Comparison of ENCODE assay signal across 24 cellular contexts in the genomic region with DNA sequence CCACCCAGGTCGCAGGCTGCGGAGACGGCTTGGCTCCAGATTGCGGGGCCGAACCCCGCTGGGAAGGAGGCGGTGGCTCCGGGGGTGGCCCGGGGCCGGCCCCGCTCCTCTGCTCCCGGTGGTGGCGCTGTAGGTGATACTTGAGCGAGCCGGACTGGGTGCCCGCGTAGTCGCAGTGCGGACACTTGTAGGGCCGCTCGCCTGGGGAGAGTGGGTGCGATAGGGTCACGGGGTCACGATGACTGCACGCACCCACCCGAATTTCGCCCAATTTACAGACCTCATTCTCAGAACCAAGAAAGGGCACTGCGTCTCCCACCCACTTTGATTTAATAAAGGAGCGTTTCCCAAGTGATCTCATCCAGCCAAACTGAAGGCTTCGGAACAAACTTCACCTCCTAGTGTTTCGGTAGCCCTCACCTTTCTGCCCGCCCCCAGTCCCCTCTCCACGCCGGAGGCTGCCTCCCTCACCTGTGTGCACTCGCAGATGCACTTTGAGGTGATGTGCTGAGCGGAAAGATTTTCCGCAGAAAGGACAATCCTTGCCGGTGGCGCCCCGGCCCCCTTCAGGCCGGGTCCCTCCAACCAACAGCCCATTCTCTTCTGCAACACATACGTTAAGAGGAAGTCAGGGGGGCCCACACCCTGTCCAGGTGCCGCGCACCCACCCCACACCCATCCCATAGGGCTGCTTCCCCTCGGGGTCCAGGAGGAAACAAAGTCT. TPM values are rescaled to one million over a fixed set of nuclear protein-coding genes. Genes with fewer than 3 reads are reported as not detected.
A peak's percentile ranks its signal among the peaks of the same experiment; 100 is the strongest.
DNase-seq lines count a peak whose midpoint lies in the region; ATAC-seq, FAIRE-seq and TF ChIP-seq lines count a peak whose summit lies in the region.
"Had no signal": no experiment of that assay in that cellular context is flagged by ENCODE, and none has a peak within 500 bp of the region (broad histone marks: within the 10 kb centered on the region; RNA-seq: fewer than 3 reads in every experiment).

No MANE protein-coding gene starts in this region.

- H4K8ac ChIP-seq in H9 (replicated peaks; ENCODE audit: insufficient read length, low read depth, low read length) (no peak overlapping the region), H1 (ENCODE audit: extremely low read depth, insufficient read depth, low read length) (no peak overlapping the region)

- H3K4me1 ChIP-seq in A673 (ENCODE audit: insufficient read depth, low read length, poor library complexity, severe bottlenecking) (peaks cover 34% of the 10 kb centered on the region), H9 (ENCODE audit: insufficient read depth, low read length) (peaks cover 8% of the 10 kb centered on the region), H1 (replicated peaks in 1 of 4; ENCODE audit: control insufficient read depth in 3 of 4, insufficient read depth in 4 of 4, low read length in 3 of 4) (peaks cover 16 to 25% (median 18%) of the 10 kb centered on the region in 4 experiments)

- FAIRE-seq in H1 (lab: Jason Lieb, UNC) = no peak
- FAIRE-seq: A549, frontal cortex, islet of Langerhans had no signal

- H3K14ac ChIP-seq in H9 (ENCODE audit: insufficient read depth, low read length) (no peak overlapping the region), H1 (ENCODE audit: insufficient read length) (no peak overlapping the region)

- H3K4me1 Mint-ChIP-seq in H9 (peaks cover 57% of the 10 kb centered on the region in 2 experiments), HFFc6 (ENCODE audit: low read depth) (peaks cover 43% of the 10 kb centered on the region)

- no peak for TF ChIP-seq RAD21 in H1 (IDR thresholded peaks at IDR 0.05 in 1 of 2, conservative IDR thresholded peaks at IDR 0.05 in 1 of 2; ENCODE audit: low read depth in 2 of 2, low read length in 2 of 2)

- H2BK15ac ChIP-seq in H9 (ENCODE audit: low read depth, low read length) (no peak overlapping the region), H1 (ENCODE audit: low read length) (no peak overlapping the region)

- no peak overlapping the region for H3K23ac ChIP-seq in H9 (ENCODE audit: insufficient read length, low read depth, low read length)
- H3K23ac ChIP-seq in H1 (ENCODE audit: insufficient read length) = no peak overlapping the region

- H3K27me3 ChIP-seq in A673 (replicated peaks; ENCODE audit: insufficient read depth, low read depth, low read length, poor library complexity) = no peaks in the 10 kb centered on the region
- no peaks in the 10 kb centered on the region for H3K27me3 ChIP-seq in H9 (ENCODE audit: insufficient read depth, low read length)
- no peaks in the 10 kb centered on the region for H3K27me3 ChIP-seq in H1 (replicated peaks in 1 of 4; ENCODE audit: control insufficient read depth in 3 of 4, extremely low read depth in 1 of 4, insufficient read depth in 3 of 4, low read length in 3 of 4)
- H3K27me3 ChIP-seq: esophagus muscularis mucosa, stomach, transverse colon had no signal

- no CpG with 5 or more reads among the region's 45 CpGs for WGBS in H9 (ENCODE audit: extremely low coverage, insufficient read length, low lambda C conversion rate)
- 94% methylated on average over 40 of the region's 45 CpGs; no CpG with 5 or more reads in 1 of the 2 experiments for WGBS in H1 (ENCODE audit: extremely low coverage in 1 of 2, insufficient coverage in 1 of 2, insufficient read length in 1 of 2, insufficient replicate concordance in 2 of 2, low coverage in 1 of 2, low lambda C conversion rate in 2 of 2, missing lambda C conversion rate in 1 of 2), 2 experiments

- intact Hi-C loops in A673 (cut with micrococcal nuclease; ENCODE audit: unreplicated experiment) = no loop called here

- TF ChIP-seq EP300 in H1 (IDR thresholded peaks at IDR 0.05; ENCODE audit: borderline replicate concordance in 1 of 2, low read depth in 2 of 2, low read length in 2 of 2) = no peak

- H3K4me3 Mint-ChIP-seq in H9 (peak overlapping the region in 1 of 2 experiments; percentile 22; a peak in 2 of 5 replicates), HFFc6 (no peak overlapping the region)

- BruUV-seq in A673 (replicated peaks; lab: Mats Ljungman, UMichigan) = no TSS peak

- H2BK20ac ChIP-seq in H9 (ENCODE audit: low read depth, low read length, poor library complexity, severe bottlenecking) (no peak overlapping the region), H1 (ENCODE audit: low read length) (no peak overlapping the region)

- H2BK5ac ChIP-seq in H9 (ENCODE audit: insufficient read length, low read length) (no peak overlapping the region), H1 (ENCODE audit: low read depth, low read length) (no peak overlapping the region)

- H3K4me3 ChIP-seq in A673 (ENCODE audit: low read depth, low read length, poor library complexity, severe bottlenecking) = no peak overlapping the region
- H3K4me3 ChIP-seq in H1 (ENCODE audit: extremely low read depth in 1 of 4, insufficient read depth in 2 of 4, low read depth in 3 of 4, low read length in 4 of 4) = no peak overlapping the region
- H3K4me3 ChIP-seq: A549, esophagus muscularis mucosa, transverse colon had no signal

- H3K79me1 ChIP-seq in H9 (ENCODE audit: insufficient read depth, low read depth, low read length, poor library complexity, severe bottlenecking) = no peaks in the 10 kb centered on the region
- H3K79me1 ChIP-seq in H1 (ENCODE audit: low read depth, low read length) = peaks cover 8% of the 10 kb centered on the region; the same call in 1 of the 2 replicates

- no peak overlapping the region for H3T11ph ChIP-seq in H9 (ENCODE audit: low read length)

- H3K36me3 Mint-ChIP-seq in H9 (ENCODE audit: insufficient read depth in 1 of 3, low read depth in 3 of 3) = peaks cover 48 to 66% (median 62%) of the 10 kb centered on the region in 3 experiments
- peaks cover 14% of the 10 kb centered on the region for H3K36me3 Mint-ChIP-seq in HFFc6 (ENCODE audit: low read depth)

- peaks cover 68% of the 10 kb centered on the region for H3K36me3 ChIP-seq in A673 (ENCODE audit: insufficient read depth, low read length, poor library complexity, severe bottlenecking)
- peaks cover 18 to 51% (median 44%) of the 10 kb centered on the region in 4 experiments for H3K36me3 ChIP-seq in H1 (ENCODE audit: control insufficient read depth in 2 of 4, insufficient read depth in 4 of 4, low read length in 3 of 4)

- POLR2A ChIA-PET in A673 (lab: Charles Lee; ENCODE audit: low non-redundant PET) = interaction anchor here (0.5 kb wide), 1 partner anchor 19 kb away, joined by 6 read pairs; no protein-coding TSS in a partner anchor
- POLR2A ChIA-PET in H1 (lab: Charles Lee; ENCODE audit: partially characterized antibody) = interaction anchor here (1.0 to 12.4 kb wide), 9 partner anchors 11 to 78 kb away, joined by 3 to 245 read pairs (median 17); a partner anchor contains a TSS

- H3K79me2 ChIP-seq in H9 (ENCODE audit: insufficient read depth, low read length) = 0 out of 2 replicates have a peak, but pooled peaks cover under 1% of the 10 kb centered on the region
- peaks cover 0 to 18% of the 10 kb centered on the region in 2 experiments; a peak in 2 of 4 replicates for H3K79me2 ChIP-seq in H1 (ENCODE audit: control insufficient read depth in 1 of 2, insufficient read depth in 2 of 2, low read length in 2 of 2)

- ATAC-seq in omental fat pad (ENCODE audit: low FRiP score) = no peak
- no peak for ATAC-seq in HG03135 (IDR thresholded peaks at IDR 0.05; ENCODE audit: unreplicated experiment)
- no peak for ATAC-seq in GM18867 (IDR thresholded peaks at IDR 0.05; ENCODE audit: unreplicated experiment)

- H2BK12ac ChIP-seq in H9 (ENCODE audit: insufficient read length, low read depth, low read length) = no peak overlapping the region
- no peak overlapping the region for H2BK12ac ChIP-seq in H1 (ENCODE audit: low read depth, low read length)

- H3K9ac ChIP-seq in H9 (ENCODE audit: extremely low read depth, insufficient read length, low read length) (no peak overlapping the region), H1 (replicated peaks in 1 of 4; ENCODE audit: extremely low read depth in 1 of 4, low read depth in 3 of 4, low read length in 3 of 4) (no peak overlapping the region)
- H3K9ac ChIP-seq: KMS-11 had no signal

- H4K91ac ChIP-seq in H9 (ENCODE audit: insufficient read length, low read depth, low read length) (no peak overlapping the region), H1 (replicated peaks; ENCODE audit: insufficient read length, low read length) (no peak overlapping the region)

- H4K5ac ChIP-seq in H9 (ENCODE audit: insufficient read length, low read depth, low read length) (no peak overlapping the region), H1 (ENCODE audit: insufficient read length, low read depth, low read length) (no peak overlapping the region)

- DNase-seq in A673 (ENCODE audit: low spot score) (no peak), H9 (no peak), H1 (ENCODE audit: low read depth in 1 of 2, low spot score in 2 of 2) (no peak), omental fat pad (ENCODE audit: low spot score) (peak; percentile 18), SKM-1 (lab: John Stamatoyannopoulos, UW; ENCODE audit: unreplicated experiment) (no peak), HFFc6 (no peak)
- DNase-seq: cerebellar nuclear complex; effector CD8-positive, alpha-beta T cell; NCI-H526 treated with DMSO at 0.1 percent for 48 hours; retina; stimulated activated CD4-positive, alpha-beta T cell treated with anti-CD3 and anti-CD28 coated beads, Interleukin-12 subunit alpha, Interleukin-12 subunit beta, amount 100 ng/mL, for 4 hours; stimulated activated CD4-positive, alpha-beta T cell treated with anti-CD3 and anti-CD28 coated beads, Interleukin-4, amount 100 ng/mL, for 4 hours; stomach had no signal

- peaks cover 5% of the 10 kb centered on the region for H3K23me2 ChIP-seq in H9 (ENCODE audit: insufficient read length, low read depth, low read length, poor library complexity, severe bottlenecking)
- peaks cover 5% of the 10 kb centered on the region; the same call in 1 of the 2 replicates for H3K23me2 ChIP-seq in H1 (ENCODE audit: low read depth, low read length)

- no peak; a peak in 1 of 3 replicates for TF ChIP-seq POLR2A in H1 (IDR thresholded peaks at IDR 0.05; ENCODE audit: control extremely low read depth in 1 of 2, low read depth in 2 of 2, low read length in 2 of 2)

- H4K20me1 ChIP-seq in H9 (ENCODE audit: control insufficient read depth, insufficient read depth, insufficient read length) = no peaks in the 10 kb centered on the region
- H4K20me1 ChIP-seq in H1 (replicated peaks in 1 of 2; ENCODE audit: control insufficient read depth in 1 of 2, insufficient read depth in 2 of 2, low read length in 2 of 2) = peaks cover 13 to 19% of the 10 kb centered on the region in 2 experiments

- H2AK5ac ChIP-seq in H9 (ENCODE audit: insufficient read length, low read length) = no peak overlapping the region
- H2AK5ac ChIP-seq in H1 (ENCODE audit: low read depth, low read length) = no peak overlapping the region

- H2BK120ac ChIP-seq in H9 (ENCODE audit: low read depth, low read length, poor library complexity, severe bottlenecking) (no peak overlapping the region), H1 (replicated peaks; ENCODE audit: low read depth, low read length) (no peak overlapping the region)

- H2AFZ ChIP-seq in H9 (ENCODE audit: low read length) (no peak overlapping the region), H1 (ENCODE audit: low read length) (no peak overlapping the region)

- H3K56ac ChIP-seq in H9 (ENCODE audit: insufficient read length, low read depth, low read length) (no peak overlapping the region), H1 (replicated peaks; ENCODE audit: insufficient read length, low read depth, low read length) (no peak overlapping the region)

- H3K4ac ChIP-seq in H9 (ENCODE audit: low read depth, low read length) (no peak overlapping the region), H1 (replicated peaks; ENCODE audit: insufficient read length, low read depth, low read length) (no peak overlapping the region)

- H3K27ac Mint-ChIP-seq in H9 = peak overlapping the region; percentile 11 to 93 (median 81); a peak in 4 of 7 replicates
- no peak overlapping the region for H3K27ac Mint-ChIP-seq in HFFc6

- CTCF ChIA-PET in A673 (lab: Charles Lee) = interaction anchor here (0.6 to 2.4 kb wide), 7 partner anchors 13 to 24 kb away, joined by 3 to 24 read pairs (median 6); a partner anchor contains a TSS
- CTCF ChIA-PET in H1 (lab: Charles Lee; ENCODE audit: partially characterized antibody) = interaction anchor here (0.6 to 10.2 kb wide), 34 partner anchors 9 to 625 kb away, joined by 3 to 239 read pairs (median 7); a partner anchor contains a TSS

- H3K27ac ChIP-seq in A673 (ENCODE audit: low read depth, low read length, poor library complexity, severe bottlenecking) = peak overlapping the region; percentile 35
- no peak overlapping the region for H3K27ac ChIP-seq in H9 (ENCODE audit: insufficient read length, low read depth, low read length)
- 0 out of 2 replicates have a peak overlapping the region, but pooled peaks have one; percentile 42 for H3K27ac ChIP-seq in H1 (ENCODE audit: low read depth, low read length)
- H3K27ac ChIP-seq: C4-2B, KMS-11 had no signal

- H3K18ac ChIP-seq in H9 (ENCODE audit: insufficient read length, low read depth, low read length) = no peak overlapping the region
- no peak overlapping the region for H3K18ac ChIP-seq in H1 (ENCODE audit: extremely low read depth, low read length)

- H3K27me3 Mint-ChIP-seq in H9 (ENCODE audit: low read depth) (peaks cover 2% of the 10 kb centered on the region), HFFc6 (ENCODE audit: insufficient read depth) (peaks cover 11% of the 10 kb centered on the region)

- H3K9me3 ChIP-seq in A673 (ENCODE audit: low read depth, low read length, poor library complexity, severe bottlenecking) = no peaks in the 10 kb centered on the region
- no peaks in the 10 kb centered on the region for H3K9me3 ChIP-seq in H9 (ENCODE audit: control insufficient read depth, low read depth, low read length)
- no peaks in the 10 kb centered on the region for H3K9me3 ChIP-seq in H1 (ENCODE audit: insufficient read depth in 2 of 2, low read depth in 1 of 2, low read length in 1 of 2)
- H3K9me3 ChIP-seq: A549, esophagus muscularis mucosa, stomach, transverse colon had no signal

- no peaks in the 10 kb centered on the region; a peak in 3 of 5 replicates for H3K9me3 Mint-ChIP-seq in H9
- no peaks in the 10 kb centered on the region for H3K9me3 Mint-ChIP-seq in HFFc6

- TF ChIP-seq CTCF in A673 (conservative IDR thresholded peaks at IDR 0.05; ENCODE audit: low read depth, low read length) (no peak), H9 (conservative IDR thresholded peaks at IDR 0.05) (no peak), H1 (IDR thresholded peaks at IDR 0.05; ENCODE audit: control extremely low read depth in 1 of 3, insufficient read depth in 1 of 3, low read depth in 1 of 3, low read length in 3 of 3) (no peak; a peak in 1 of 4 replicates), omental fat pad (IDR thresholded peaks at IDR 0.05) (no peak), HFFc6 (IDR thresholded peaks at IDR 0.05) (no peak)

- no peak overlapping the region for H3K4me2 ChIP-seq in H9 (ENCODE audit: insufficient read depth, insufficient read length, low read length)
- no peak overlapping the region; a peak in 1 of 4 replicates for H3K4me2 ChIP-seq in H1 (ENCODE audit: insufficient read depth in 1 of 2, low read depth in 2 of 2, low read length in 2 of 2)
- H3K4me2 ChIP-seq: A549, KMS-11 had no signal

RNA-seq across cellular contexts. Expression of a gene that starts 7.4 kb away (rescaled TPM):
- total RNA-seq in A673 (2021) (78.0 and 84.6 TPM in 2 replicates), H9 (2021) (84.5 and 87.6 TPM in 2 replicates), omental fat pad (10 to 100 TPM; 19.2 to 56.3 (median 38.1) TPM)
- total RNA-seq in H1 (2021; fragmentation: NEBNext Ultra II Directional; extraction: Animal tissue kit (Norgen Biotek cat#: 25700)) = 108 and 113 TPM in 2 replicates
- polyA plus RNA-seq in H1 (2011; rRNA removed) = 160 and 310 TPM in 2 replicates
- polyA plus RNA-seq in H1 (2011; cell fraction: cytosol; rRNA removed) = 158 TPM
- polyA plus RNA-seq in H1 (2011; cell fraction: nucleus; rRNA removed) = 334 TPM
- 67.0 to 90.6 TPM (median 84.5 TPM) in 4 replicates for polyA plus RNA-seq in H1 (2012, experiment 1 of 2)
- polyA plus RNA-seq in H1 (2012, experiment 2 of 2) = 82.6 TPM
- polyA plus RNA-seq in H1 (2013, experiment 1 of 2) = 76.2 TPM
- polyA plus RNA-seq in H1 (2013, experiment 2 of 2) = 67.2 TPM
- polyA minus RNA-seq in H1 (2011; rRNA and poly(A)+ RNA removed) = 26.2 and 43.7 TPM in 2 replicates
- polyA minus RNA-seq in H1 (2011; cell fraction: cytosol; rRNA and poly(A)+ RNA removed) = 73.0 TPM
- 124 TPM for polyA minus RNA-seq in H1 (2011; cell fraction: nucleus; rRNA and poly(A)+ RNA removed)
- 10 to 100 TPM in 2 of 6 experiments, 1 to 10 TPM in 4; 5.3 to 11.2 (median 6.6) TPM for total RNA-seq in HFFc6 (2021; fragmentation: NEBNext Ultra II Directional; extraction: Animal tissue kit (Norgen Biotek cat#: 25700))

RNA-seq across cellular contexts. Expression of a gene that starts 9.8 kb away (rescaled TPM):
- total RNA-seq in A673 (2021) (0.48 and 0.49 TPM in 2 replicates), H9 (2021) (1.9 and 2.2 TPM in 2 replicates), omental fat pad (1 to 10 TPM in 1 of 4 donors, under 1 TPM in 1, not detected in 2; 0.75 to 2.4 TPM)
- 1.3 and 1.9 TPM in 2 replicates for total RNA-seq in H1 (2021; fragmentation: NEBNext Ultra II Directional; extraction: Animal tissue kit (Norgen Biotek cat#: 25700))
- 1.9 and 2.2 TPM in 2 replicates for polyA plus RNA-seq in H1 (2011; rRNA removed)
- polyA plus RNA-seq in H1 (2011; cell fraction: cytosol; rRNA removed) = 2.2 TPM
- 3.2 TPM for polyA plus RNA-seq in H1 (2011; cell fraction: nucleus; rRNA removed)
- 1.9 to 3.0 TPM (median 2.2 TPM) in 4 replicates for polyA plus RNA-seq in H1 (2012, experiment 1 of 2)
- polyA plus RNA-seq in H1 (2012, experiment 2 of 2) = 1.8 TPM
- 1.6 TPM for polyA plus RNA-seq in H1 (2013, experiment 1 of 2)
- polyA plus RNA-seq in H1 (2013, experiment 2 of 2) = 1.5 TPM
- 0.85 and 2.2 TPM in 2 replicates for polyA minus RNA-seq in H1 (2011; rRNA and poly(A)+ RNA removed)
- polyA minus RNA-seq in H1 (2011; cell fraction: cytosol; rRNA and poly(A)+ RNA removed) = 2.5 TPM
- 2.1 TPM for polyA minus RNA-seq in H1 (2011; cell fraction: nucleus; rRNA and poly(A)+ RNA removed)
- total RNA-seq in HFFc6 (2021; fragmentation: NEBNext Ultra II Directional; extraction: Animal tissue kit (Norgen Biotek cat#: 25700)) = under 1 TPM in 2 of 6 experiments, not detected in 4; 0.18 to 0.35 TPM
- total RNA-seq: frontal cortex had no signal

RNA-seq across cellular contexts. Expression of a gene that starts 21.0 kb away (rescaled TPM):
- total RNA-seq in A673 (2021) = 89.6 and 94.1 TPM in 2 replicates
- 71.1 and 71.4 TPM in 2 replicates for total RNA-seq in H9 (2021)
- 49.5 and 53.1 TPM in 2 replicates for total RNA-seq in H1 (2021; fragmentation: NEBNext Ultra II Directional; extraction: Animal tissue kit (Norgen Biotek cat#: 25700))
- 99.6 and 101 TPM in 2 replicates for polyA plus RNA-seq in H1 (2011; rRNA removed)
- polyA plus RNA-seq in H1 (2011; cell fraction: cytosol; rRNA removed) = 59.7 TPM
- 228 TPM for polyA plus RNA-seq in H1 (2011; cell fraction: nucleus; rRNA removed)
- polyA plus RNA-seq in H1 (2012, experiment 1 of 2) = 38.9 to 57.5 TPM (median 53.8 TPM) in 4 replicates
- polyA plus RNA-seq in H1 (2012, experiment 2 of 2) = 42.3 TPM
- polyA plus RNA-seq in H1 (2013, experiment 1 of 2) = 27.6 TPM
- 24.6 TPM for polyA plus RNA-seq in H1 (2013, experiment 2 of 2)
- 61.6 and 73.8 TPM in 2 replicates for polyA minus RNA-seq in H1 (2011; rRNA and poly(A)+ RNA removed)
- polyA minus RNA-seq in H1 (2011; cell fraction: cytosol; rRNA and poly(A)+ RNA removed) = 34.4 TPM
- 54.1 TPM for polyA minus RNA-seq in H1 (2011; cell fraction: nucleus; rRNA and poly(A)+ RNA removed)
- 10 to 100 TPM; 30.0 to 91.3 (median 40.6) TPM for total RNA-seq in omental fat pad
- 10 to 100 TPM; 30.4 to 43.0 (median 40.8) TPM for total RNA-seq in HFFc6 (2021; fragmentation: NEBNext Ultra II Directional; extraction: Animal tissue kit (Norgen Biotek cat#: 25700))

RNA-seq across cellular contexts. Expression of a gene that starts 33.5 kb away (rescaled TPM):
- not detected in 2 replicates for total RNA-seq in A673 (2021)
- total RNA-seq in H9 (2021) = not detected in 2 replicates
- not detected in 2 replicates for total RNA-seq in H1 (2021; fragmentation: NEBNext Ultra II Directional; extraction: Animal tissue kit (Norgen Biotek cat#: 25700))
- not detected in 2 replicates for polyA plus RNA-seq in H1 (2011; rRNA removed)
- not detected for polyA plus RNA-seq in H1 (2011; cell fraction: cytosol; rRNA removed)
- polyA plus RNA-seq in H1 (2011; cell fraction: nucleus; rRNA removed) = not detected
- polyA plus RNA-seq in H1 (2012, experiment 1 of 2) = not detected in 4 replicates
- not detected for polyA plus RNA-seq in H1 (2012, experiment 2 of 2)
- polyA plus RNA-seq in H1 (2013, experiment 1 of 2) = not detected
- polyA plus RNA-seq in H1 (2013, experiment 2 of 2) = not detected
- not detected in 2 replicates for polyA minus RNA-seq in H1 (2011; rRNA and poly(A)+ RNA removed)
- not detected for polyA minus RNA-seq in H1 (2011; cell fraction: cytosol; rRNA and poly(A)+ RNA removed)
- polyA minus RNA-seq in H1 (2011; cell fraction: nucleus; rRNA and poly(A)+ RNA removed) = not detected
- total RNA-seq in omental fat pad = not detected
- total RNA-seq in HFFc6 (2021; fragmentation: NEBNext Ultra II Directional; extraction: Animal tissue kit (Norgen Biotek cat#: 25700)) = not detected
- total RNA-seq: esophagus muscularis mucosa, frontal cortex, HT-29, left ventricle myocardium superior, stomach, transverse colon had no signal
- polyA plus RNA-seq: A549, stomach had no signal

RNA-seq across cellular contexts. Expression of a gene that starts 48.9 kb away (rescaled TPM):
- not detected in 2 replicates for total RNA-seq in A673 (2021)
- not detected in 2 replicates for total RNA-seq in H9 (2021)
- total RNA-seq in H1 (2021; fragmentation: NEBNext Ultra II Directional; extraction: Animal tissue kit (Norgen Biotek cat#: 25700)) = not detected in 2 replicates
- polyA plus RNA-seq in H1 (2011; rRNA removed) = not detected in 2 replicates
- not detected for polyA plus RNA-seq in H1 (2011; cell fraction: cytosol; rRNA removed)
- 0.13 TPM for polyA plus RNA-seq in H1 (2011; cell fraction: nucleus; rRNA removed)
- polyA plus RNA-seq in H1 (2012, experiment 1 of 2) = not detected in 4 replicates
- not detected for polyA plus RNA-seq in H1 (2012, experiment 2 of 2)
- 0.04 TPM for polyA plus RNA-seq in H1 (2013, experiment 1 of 2)
- not detected for polyA plus RNA-seq in H1 (2013, experiment 2 of 2)
- polyA minus RNA-seq in H1 (2011; rRNA and poly(A)+ RNA removed) = not detected in 2 replicates
- polyA minus RNA-seq in H1 (2011; cell fraction: cytosol; rRNA and poly(A)+ RNA removed) = not detected
- polyA minus RNA-seq in H1 (2011; cell fraction: nucleus; rRNA and poly(A)+ RNA removed) = not detected
- total RNA-seq in omental fat pad = not detected
- total RNA-seq in HFFc6 (2021; fragmentation: NEBNext Ultra II Directional; extraction: Animal tissue kit (Norgen Biotek cat#: 25700)) = not detected
- total RNA-seq: esophagus muscularis mucosa, frontal cortex, HT-29, left ventricle myocardium superior had no signal
- polyA plus RNA-seq: A549 had no signal
